1 cellular context compared by ENCODE assay signal in the genomic region with DNA sequence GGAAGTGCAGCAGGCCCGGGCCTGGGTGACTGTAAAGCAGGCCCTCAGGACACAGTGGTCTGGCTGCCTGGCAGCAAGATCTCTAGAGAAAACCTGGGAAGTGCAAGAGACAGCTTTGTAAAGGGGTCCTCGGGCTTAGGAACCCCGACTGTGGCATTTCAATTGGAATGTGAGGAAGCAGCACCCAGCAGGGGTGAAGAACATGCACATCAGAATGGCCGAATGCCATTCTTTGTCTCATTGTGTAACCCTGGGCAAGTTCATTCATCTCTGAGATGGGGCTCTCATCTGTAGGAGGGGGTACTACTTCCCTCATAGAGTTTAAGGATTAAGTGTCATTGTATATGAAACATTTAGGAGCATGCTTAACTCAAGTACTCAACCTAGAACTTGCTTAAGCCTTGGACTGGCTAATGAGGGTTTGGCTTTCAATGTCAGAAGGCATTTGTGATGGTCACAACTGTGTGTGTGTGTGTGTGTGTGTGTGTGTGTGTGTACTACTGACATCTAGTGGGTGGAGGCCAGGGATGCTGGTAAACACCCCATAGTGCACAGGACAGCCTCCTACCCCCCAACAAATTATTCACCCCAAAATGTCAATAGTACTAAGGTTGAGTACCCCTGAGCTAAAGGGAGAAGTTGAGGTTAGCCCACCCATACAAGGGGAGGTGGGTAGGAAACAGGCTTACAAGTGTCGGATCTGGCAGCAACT.
TF ChIP-seq lines count a peak whose summit lies in the region.

No MANE protein-coding gene starts in this region.

TF ChIP-seq in GM12878, 131 proteins besides CTCF, POLR2A, EP300 and RAD21:
- TF ChIP-seq CHD2 (IDR thresholded peaks at IDR 0.05; ENCODE audit: borderline replicate concordance, low read depth, low read length) (no peak), RUNX3 (IDR thresholded peaks at IDR 0.05; ENCODE audit: low read length) (no peak), MTA3 (IDR thresholded peaks at IDR 0.05; ENCODE audit: borderline replicate concordance, low read length) (no peak), FOS (IDR thresholded peaks at IDR 0.05; ENCODE audit: borderline replicate concordance, extremely low read depth, insufficient read length) (no peak), ZSCAN29 (IDR thresholded peaks at IDR 0.05) (no peak), TBL1XR1 (IDR thresholded peaks at IDR 0.05; ENCODE audit: low read depth, low read length) (no peak), POU2F2 (IDR thresholded peaks at IDR 0.05; ENCODE audit: borderline replicate concordance, low read depth, low read length) (no peak), NR2C1 (IDR thresholded peaks at IDR 0.05) (no peak), SIX5 (IDR thresholded peaks at IDR 0.05; ENCODE audit: low read depth, low read length, severe bottlenecking) (no peak), IKZF2 (IDR thresholded peaks at IDR 0.05) (no peak), CEBPB (IDR thresholded peaks at IDR 0.05; ENCODE audit: borderline replicate concordance in 1 of 2, low read depth in 2 of 2, low read length in 2 of 2) (no peak), PAX8 (IDR thresholded peaks at IDR 0.05) (no peak), ZNF24 (IDR thresholded peaks at IDR 0.05) (no peak), RAD51 (IDR thresholded peaks at IDR 0.05) (no peak), YBX1 (IDR thresholded peaks at IDR 0.05) (no peak)
- TF ChIP-seq, protein P1, sequence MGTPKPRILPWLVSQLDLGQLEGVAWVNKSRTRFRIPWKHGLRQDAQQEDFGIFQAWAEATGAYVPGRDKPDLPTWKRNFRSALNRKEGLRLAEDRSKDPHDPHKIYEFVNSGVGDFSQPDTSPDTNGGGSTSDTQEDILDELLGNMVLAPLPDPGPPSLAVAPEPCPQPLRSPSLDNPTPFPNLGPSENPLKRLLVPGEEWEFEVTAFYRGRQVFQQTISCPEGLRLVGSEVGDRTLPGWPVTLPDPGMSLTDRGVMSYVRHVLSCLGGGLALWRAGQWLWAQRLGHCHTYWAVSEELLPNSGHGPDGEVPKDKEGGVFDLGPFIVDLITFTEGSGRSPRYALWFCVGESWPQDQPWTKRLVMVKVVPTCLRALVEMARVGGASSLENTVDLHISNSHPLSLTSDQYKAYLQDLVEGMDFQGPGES (IDR thresholded peaks at IDR 0.05) = no peak
- TF ChIP-seq, protein P2, sequence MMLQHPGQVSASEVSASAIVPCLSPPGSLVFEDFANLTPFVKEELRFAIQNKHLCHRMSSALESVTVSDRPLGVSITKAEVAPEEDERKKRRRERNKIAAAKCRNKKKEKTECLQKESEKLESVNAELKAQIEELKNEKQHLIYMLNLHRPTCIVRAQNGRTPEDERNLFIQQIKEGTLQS (IDR thresholded peaks at IDR 0.05; ENCODE audit: borderline replicate concordance, extremely low read depth, low read depth, low read length) = no peak
- TF ChIP-seq, protein P3, sequence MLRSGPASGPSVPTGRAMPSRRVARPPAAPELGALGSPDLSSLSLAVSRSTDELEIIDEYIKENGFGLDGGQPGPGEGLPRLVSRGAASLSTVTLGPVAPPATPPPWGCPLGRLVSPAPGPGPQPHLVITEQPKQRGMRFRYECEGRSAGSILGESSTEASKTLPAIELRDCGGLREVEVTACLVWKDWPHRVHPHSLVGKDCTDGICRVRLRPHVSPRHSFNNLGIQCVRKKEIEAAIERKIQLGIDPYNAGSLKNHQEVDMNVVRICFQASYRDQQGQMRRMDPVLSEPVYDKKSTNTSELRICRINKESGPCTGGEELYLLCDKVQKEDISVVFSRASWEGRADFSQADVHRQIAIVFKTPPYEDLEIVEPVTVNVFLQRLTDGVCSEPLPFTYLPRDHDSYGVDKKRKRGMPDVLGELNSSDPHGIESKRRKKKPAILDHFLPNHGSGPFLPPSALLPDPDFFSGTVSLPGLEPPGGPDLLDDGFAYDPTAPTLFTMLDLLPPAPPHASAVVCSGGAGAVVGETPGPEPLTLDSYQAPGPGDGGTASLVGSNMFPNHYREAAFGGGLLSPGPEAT (IDR thresholded peaks at IDR 0.05; ENCODE audit: low read depth) = no peak
- TF ChIP-seq, protein P4, sequence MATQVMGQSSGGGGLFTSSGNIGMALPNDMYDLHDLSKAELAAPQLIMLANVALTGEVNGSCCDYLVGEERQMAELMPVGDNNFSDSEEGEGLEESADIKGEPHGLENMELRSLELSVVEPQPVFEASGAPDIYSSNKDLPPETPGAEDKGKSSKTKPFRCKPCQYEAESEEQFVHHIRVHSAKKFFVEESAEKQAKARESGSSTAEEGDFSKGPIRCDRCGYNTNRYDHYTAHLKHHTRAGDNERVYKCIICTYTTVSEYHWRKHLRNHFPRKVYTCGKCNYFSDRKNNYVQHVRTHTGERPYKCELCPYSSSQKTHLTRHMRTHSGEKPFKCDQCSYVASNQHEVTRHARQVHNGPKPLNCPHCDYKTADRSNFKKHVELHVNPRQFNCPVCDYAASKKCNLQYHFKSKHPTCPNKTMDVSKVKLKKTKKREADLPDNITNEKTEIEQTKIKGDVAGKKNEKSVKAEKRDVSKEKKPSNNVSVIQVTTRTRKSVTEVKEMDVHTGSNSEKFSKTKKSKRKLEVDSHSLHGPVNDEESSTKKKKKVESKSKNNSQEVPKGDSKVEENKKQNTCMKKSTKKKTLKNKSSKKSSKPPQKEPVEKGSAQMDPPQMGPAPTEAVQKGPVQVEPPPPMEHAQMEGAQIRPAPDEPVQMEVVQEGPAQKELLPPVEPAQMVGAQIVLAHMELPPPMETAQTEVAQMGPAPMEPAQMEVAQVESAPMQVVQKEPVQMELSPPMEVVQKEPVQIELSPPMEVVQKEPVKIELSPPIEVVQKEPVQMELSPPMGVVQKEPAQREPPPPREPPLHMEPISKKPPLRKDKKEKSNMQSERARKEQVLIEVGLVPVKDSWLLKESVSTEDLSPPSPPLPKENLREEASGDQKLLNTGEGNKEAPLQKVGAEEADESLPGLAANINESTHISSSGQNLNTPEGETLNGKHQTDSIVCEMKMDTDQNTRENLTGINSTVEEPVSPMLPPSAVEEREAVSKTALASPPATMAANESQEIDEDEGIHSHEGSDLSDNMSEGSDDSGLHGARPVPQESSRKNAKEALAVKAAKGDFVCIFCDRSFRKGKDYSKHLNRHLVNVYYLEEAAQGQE (IDR thresholded peaks at IDR 0.05; ENCODE audit: low read depth, low read length) = no peak
TF ChIP-seq in GM12878: peak in this region for 0.
